1 cellular context compared by ENCODE assay signal in the genomic region with DNA sequence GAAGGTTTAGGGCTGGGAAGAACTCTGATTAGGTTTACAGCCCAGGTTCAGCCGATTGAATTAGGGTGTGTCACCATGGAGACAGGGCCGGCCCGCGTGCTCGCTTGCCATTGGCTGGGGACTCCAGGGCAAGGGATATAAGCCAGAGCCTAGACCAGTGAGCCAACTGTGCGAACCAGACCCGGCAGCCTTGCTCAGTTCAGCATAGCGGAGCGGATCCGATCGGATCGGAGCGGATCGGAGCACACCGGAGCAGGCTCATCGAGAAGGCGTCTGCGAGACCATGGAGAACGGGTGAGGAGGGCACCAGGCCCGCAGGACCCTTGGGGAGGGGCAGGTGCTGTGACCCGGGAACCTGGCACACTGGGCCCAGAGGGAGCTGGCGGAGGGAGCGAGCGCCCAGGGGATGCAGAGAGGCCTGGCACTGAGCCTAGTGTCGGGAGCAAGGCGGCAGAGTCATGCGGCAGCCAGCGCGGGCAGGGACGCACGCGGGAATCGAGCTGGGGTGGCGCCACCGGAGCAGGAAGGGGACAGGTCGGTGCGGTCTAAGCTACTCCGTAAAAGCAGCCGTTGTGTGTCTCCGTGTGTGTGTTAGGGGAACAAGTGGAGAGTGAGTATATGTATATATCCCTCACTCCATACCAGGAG.
A peak's percentile ranks its signal among the peaks of the same experiment; 100 is the strongest.
TF ChIP-seq lines count a peak whose summit lies in the region.

A gene (plus strand): TSS at position 165 of the 648 bp plus-strand sequence. CDS start 119 bp downstream, at position 284.

TF ChIP-seq in K562, 482 proteins besides CTCF, POLR2A, EP300 and RAD21 (continued from another document and continues in another):
- TF ChIP-seq, protein P1, sequence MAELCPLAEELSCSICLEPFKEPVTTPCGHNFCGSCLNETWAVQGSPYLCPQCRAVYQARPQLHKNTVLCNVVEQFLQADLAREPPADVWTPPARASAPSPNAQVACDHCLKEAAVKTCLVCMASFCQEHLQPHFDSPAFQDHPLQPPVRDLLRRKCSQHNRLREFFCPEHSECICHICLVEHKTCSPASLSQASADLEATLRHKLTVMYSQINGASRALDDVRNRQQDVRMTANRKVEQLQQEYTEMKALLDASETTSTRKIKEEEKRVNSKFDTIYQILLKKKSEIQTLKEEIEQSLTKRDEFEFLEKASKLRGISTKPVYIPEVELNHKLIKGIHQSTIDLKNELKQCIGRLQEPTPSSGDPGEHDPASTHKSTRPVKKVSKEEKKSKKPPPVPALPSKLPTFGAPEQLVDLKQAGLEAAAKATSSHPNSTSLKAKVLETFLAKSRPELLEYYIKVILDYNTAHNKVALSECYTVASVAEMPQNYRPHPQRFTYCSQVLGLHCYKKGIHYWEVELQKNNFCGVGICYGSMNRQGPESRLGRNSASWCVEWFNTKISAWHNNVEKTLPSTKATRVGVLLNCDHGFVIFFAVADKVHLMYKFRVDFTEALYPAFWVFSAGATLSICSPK (IDR thresholded peaks at IDR 0.05; ENCODE audit: borderline replicate concordance): no peak
- TF ChIP-seq SIN3A (IDR thresholded peaks at IDR 0.05; ENCODE audit: borderline replicate concordance in 2 of 2, control insufficient read depth in 1 of 2, low read depth in 2 of 2, low read length in 2 of 2) (peak; percentile 56 to 67; a peak in 2 of 4 replicates), ZNF444 (CRISPR knock-in tag; IDR thresholded peaks at IDR 0.05) (no peak), ZNF561 (CRISPR knock-in tag; conservative IDR thresholded peaks at IDR 0.05) (no peak), TARDBP (IDR thresholded peaks at IDR 0.05) (no peak), SLC30A9 (CRISPR knock-in tag; IDR thresholded peaks at IDR 0.05) (no peak), HSF4 (CRISPR knock-in tag; IDR thresholded peaks at IDR 0.05; ENCODE audit: borderline replicate concordance) (no peak), ZKSCAN3 (CRISPR knock-in tag; IDR thresholded peaks at IDR 0.05) (no peak), TAF7 (tag; IDR thresholded peaks at IDR 0.05) (peak; percentile 56; the same call in 1 of the 2 replicates), ZNF3 (CRISPR knock-in tag; IDR thresholded peaks at IDR 0.05) (no peak), KLF10 (CRISPR knock-in tag; IDR thresholded peaks at IDR 0.05) (no peak), DDX20 (tag; IDR thresholded peaks at IDR 0.05; ENCODE audit: low read depth) (no peak), SAFB (IDR thresholded peaks at IDR 0.05; ENCODE audit: borderline replicate concordance, low read depth, low read length) (no peak), TRIM24 (IDR thresholded peaks at IDR 0.05) (0 out of 4 replicates have a peak, but pooled peaks of 1 of the 2 experiments have one; percentile 36), TCF3 (CRISPR knock-in tag; IDR thresholded peaks at IDR 0.05) (no peak), CCAR2 (IDR thresholded peaks at IDR 0.05; ENCODE audit: low read depth, low read length) (no peak), BCOR (IDR thresholded peaks at IDR 0.05) (0 out of 2 replicates have a peak, but pooled peaks have one; percentile 37), NUFIP1 (IDR thresholded peaks at IDR 0.05; ENCODE audit: partially characterized antibody) (no peak), CREB1 (IDR thresholded peaks at IDR 0.05) (no peak), CREB1 (CRISPR knock-in tag; IDR thresholded peaks at IDR 0.05) (peak; percentile 53; the same call in 1 of the 2 replicates), ILF3 (IDR thresholded peaks at IDR 0.05; ENCODE audit: borderline replicate concordance) (no peak), SREBF2 (CRISPR knock-in tag; IDR thresholded peaks at IDR 0.05) (0 out of 2 replicates have a peak, but pooled peaks have one; percentile 38), ARID2 (IDR thresholded peaks at IDR 0.05) (0 out of 2 replicates have a peak, but pooled peaks have one; percentile 15), RBBP5 (IDR thresholded peaks at IDR 0.05; ENCODE audit: borderline replicate concordance, insufficient read depth, low read length, poor library complexity, severe bottlenecking) (peak; percentile 73), PHTF2 (CRISPR knock-in tag; IDR thresholded peaks at IDR 0.05) (peak; percentile 26; the same call in 1 of the 2 replicates), ILK (tag; IDR thresholded peaks at IDR 0.05; ENCODE audit: borderline replicate concordance, low read depth) (no peak), MTA1 (IDR thresholded peaks at IDR 0.05; ENCODE audit: borderline replicate concordance) (no peak), RBM39 (optimal IDR thresholded peaks at IDR 0.05; ENCODE audit: low read depth, low read length) (no peak), HNRNPH1 (optimal IDR thresholded peaks at IDR 0.05; ENCODE audit: low read depth, low read length) (no peak), NFATC3 (IDR thresholded peaks at IDR 0.05) (no peak), RHOXF2B (CRISPR knock-in tag; conservative IDR thresholded peaks at IDR 0.05) (no peak), ZNF644 (tag; IDR thresholded peaks at IDR 0.05; ENCODE audit: low read depth) (no peak), SAP30 (IDR thresholded peaks at IDR 0.05; ENCODE audit: borderline replicate concordance, insufficient read depth, low read depth, low read length, poor library complexity, severe bottlenecking) (peak; percentile 62), RFX7 (CRISPR knock-in tag; IDR thresholded peaks at IDR 0.05) (no peak), NELFE (IDR thresholded peaks at IDR 0.05; ENCODE audit: insufficient read depth, insufficient read length) (peak; percentile 68), RBFOX2 (IDR thresholded peaks at IDR 0.05; ENCODE audit: low read depth, low read length) (peak; percentile 100), ZNF79 (CRISPR knock-in tag; IDR thresholded peaks at IDR 0.05; ENCODE audit: low read depth) (no peak), ELF4 (CRISPR knock-in tag; IDR thresholded peaks at IDR 0.05) (no peak)
- TF ChIP-seq, protein P2, sequence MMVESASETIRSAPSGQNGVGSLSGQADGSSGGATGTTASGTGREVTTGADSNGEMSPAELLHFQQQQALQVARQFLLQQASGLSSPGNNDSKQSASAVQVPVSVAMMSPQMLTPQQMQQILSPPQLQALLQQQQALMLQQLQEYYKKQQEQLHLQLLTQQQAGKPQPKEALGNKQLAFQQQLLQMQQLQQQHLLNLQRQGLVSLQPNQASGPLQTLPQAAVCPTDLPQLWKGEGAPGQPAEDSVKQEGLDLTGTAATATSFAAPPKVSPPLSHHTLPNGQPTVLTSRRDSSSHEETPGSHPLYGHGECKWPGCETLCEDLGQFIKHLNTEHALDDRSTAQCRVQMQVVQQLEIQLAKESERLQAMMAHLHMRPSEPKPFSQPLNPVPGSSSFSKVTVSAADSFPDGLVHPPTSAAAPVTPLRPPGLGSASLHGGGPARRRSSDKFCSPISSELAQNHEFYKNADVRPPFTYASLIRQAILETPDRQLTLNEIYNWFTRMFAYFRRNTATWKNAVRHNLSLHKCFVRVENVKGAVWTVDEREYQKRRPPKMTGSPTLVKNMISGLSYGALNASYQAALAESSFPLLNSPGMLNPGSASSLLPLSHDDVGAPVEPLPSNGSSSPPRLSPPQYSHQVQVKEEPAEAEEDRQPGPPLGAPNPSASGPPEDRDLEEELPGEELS (CRISPR knock-in tag; IDR thresholded peaks at IDR 0.05; ENCODE audit: borderline replicate concordance): no peak
- TF ChIP-seq, protein P3, sequence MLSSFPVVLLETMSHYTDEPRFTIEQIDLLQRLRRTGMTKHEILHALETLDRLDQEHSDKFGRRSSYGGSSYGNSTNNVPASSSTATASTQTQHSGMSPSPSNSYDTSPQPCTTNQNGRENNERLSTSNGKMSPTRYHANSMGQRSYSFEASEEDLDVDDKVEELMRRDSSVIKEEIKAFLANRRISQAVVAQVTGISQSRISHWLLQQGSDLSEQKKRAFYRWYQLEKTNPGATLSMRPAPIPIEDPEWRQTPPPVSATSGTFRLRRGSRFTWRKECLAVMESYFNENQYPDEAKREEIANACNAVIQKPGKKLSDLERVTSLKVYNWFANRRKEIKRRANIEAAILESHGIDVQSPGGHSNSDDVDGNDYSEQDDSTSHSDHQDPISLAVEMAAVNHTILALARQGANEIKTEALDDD (IDR thresholded peaks at IDR 0.05): 0 out of 2 replicates have a peak, but pooled peaks have one; percentile 8
- TF ChIP-seq, protein P4, sequence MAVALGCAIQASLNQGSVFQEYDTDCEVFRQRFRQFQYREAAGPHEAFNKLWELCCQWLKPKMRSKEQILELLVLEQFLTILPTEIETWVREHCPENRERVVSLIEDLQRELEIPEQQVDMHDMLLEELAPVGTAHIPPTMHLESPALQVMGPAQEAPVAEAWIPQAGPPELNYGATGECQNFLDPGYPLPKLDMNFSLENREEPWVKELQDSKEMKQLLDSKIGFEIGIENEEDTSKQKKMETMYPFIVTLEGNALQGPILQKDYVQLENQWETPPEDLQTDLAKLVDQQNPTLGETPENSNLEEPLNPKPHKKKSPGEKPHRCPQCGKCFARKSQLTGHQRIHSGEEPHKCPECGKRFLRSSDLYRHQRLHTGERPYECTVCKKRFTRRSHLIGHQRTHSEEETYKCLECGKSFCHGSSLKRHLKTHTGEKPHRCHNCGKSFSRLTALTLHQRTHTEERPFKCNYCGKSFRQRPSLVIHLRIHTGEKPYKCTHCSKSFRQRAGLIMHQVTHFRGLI (CRISPR knock-in tag; IDR thresholded peaks at IDR 0.05): no peak
- TF ChIP-seq, protein P5, sequence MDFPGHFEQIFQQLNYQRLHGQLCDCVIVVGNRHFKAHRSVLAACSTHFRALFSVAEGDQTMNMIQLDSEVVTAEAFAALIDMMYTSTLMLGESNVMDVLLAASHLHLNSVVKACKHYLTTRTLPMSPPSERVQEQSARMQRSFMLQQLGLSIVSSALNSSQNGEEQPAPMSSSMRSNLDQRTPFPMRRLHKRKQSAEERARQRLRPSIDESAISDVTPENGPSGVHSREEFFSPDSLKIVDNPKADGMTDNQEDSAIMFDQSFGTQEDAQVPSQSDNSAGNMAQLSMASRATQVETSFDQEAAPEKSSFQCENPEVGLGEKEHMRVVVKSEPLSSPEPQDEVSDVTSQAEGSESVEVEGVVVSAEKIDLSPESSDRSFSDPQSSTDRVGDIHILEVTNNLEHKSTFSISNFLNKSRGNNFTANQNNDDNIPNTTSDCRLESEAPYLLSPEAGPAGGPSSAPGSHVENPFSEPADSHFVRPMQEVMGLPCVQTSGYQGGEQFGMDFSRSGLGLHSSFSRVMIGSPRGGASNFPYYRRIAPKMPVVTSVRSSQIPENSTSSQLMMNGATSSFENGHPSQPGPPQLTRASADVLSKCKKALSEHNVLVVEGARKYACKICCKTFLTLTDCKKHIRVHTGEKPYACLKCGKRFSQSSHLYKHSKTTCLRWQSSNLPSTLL (IDR thresholded peaks at IDR 0.05): no peak
- TF ChIP-seq, protein P6, sequence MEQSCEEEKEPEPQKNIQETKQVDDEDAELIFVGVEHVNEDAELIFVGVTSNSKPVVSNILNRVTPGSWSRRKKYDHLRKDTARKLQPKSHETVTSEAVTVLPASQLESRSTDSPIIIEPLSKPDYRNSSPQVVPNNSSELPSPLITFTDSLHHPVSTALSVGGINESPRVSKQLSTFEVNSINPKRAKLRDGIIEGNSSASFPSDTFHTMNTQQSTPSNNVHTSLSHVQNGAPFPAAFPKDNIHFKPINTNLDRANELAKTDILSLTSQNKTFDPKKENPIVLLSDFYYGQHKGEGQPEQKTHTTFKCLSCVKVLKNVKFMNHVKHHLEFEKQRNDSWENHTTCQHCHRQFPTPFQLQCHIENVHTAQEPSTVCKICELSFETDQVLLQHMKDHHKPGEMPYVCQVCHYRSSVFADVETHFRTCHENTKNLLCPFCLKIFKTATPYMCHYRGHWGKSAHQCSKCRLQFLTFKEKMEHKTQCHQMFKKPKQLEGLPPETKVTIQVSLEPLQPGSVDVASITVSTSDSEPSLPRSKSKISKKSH (CRISPR knock-in tag; IDR thresholded peaks at IDR 0.05): no peak
- TF ChIP-seq, protein P7, sequence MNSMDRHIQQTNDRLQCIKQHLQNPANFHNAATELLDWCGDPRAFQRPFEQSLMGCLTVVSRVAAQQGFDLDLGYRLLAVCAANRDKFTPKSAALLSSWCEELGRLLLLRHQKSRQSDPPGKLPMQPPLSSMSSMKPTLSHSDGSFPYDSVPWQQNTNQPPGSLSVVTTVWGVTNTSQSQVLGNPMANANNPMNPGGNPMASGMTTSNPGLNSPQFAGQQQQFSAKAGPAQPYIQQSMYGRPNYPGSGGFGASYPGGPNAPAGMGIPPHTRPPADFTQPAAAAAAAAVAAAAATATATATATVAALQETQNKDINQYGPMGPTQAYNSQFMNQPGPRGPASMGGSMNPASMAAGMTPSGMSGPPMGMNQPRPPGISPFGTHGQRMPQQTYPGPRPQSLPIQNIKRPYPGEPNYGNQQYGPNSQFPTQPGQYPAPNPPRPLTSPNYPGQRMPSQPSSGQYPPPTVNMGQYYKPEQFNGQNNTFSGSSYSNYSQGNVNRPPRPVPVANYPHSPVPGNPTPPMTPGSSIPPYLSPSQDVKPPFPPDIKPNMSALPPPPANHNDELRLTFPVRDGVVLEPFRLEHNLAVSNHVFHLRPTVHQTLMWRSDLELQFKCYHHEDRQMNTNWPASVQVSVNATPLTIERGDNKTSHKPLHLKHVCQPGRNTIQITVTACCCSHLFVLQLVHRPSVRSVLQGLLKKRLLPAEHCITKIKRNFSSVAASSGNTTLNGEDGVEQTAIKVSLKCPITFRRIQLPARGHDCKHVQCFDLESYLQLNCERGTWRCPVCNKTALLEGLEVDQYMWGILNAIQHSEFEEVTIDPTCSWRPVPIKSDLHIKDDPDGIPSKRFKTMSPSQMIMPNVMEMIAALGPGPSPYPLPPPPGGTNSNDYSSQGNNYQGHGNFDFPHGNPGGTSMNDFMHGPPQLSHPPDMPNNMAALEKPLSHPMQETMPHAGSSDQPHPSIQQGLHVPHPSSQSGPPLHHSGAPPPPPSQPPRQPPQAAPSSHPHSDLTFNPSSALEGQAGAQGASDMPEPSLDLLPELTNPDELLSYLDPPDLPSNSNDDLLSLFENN (IDR thresholded peaks at IDR 0.05; ENCODE audit: low read depth in 2 of 2, low read length in 2 of 2): peak in 1 of 2 experiments; percentile 37; a peak in 1 of 4 replicates
- TF ChIP-seq, protein P8, sequence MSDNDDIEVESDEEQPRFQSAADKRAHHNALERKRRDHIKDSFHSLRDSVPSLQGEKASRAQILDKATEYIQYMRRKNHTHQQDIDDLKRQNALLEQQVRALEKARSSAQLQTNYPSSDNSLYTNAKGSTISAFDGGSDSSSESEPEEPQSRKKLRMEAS (CRISPR knock-in tag; IDR thresholded peaks at IDR 0.05): peak; percentile 44
- TF ChIP-seq, protein P9, sequence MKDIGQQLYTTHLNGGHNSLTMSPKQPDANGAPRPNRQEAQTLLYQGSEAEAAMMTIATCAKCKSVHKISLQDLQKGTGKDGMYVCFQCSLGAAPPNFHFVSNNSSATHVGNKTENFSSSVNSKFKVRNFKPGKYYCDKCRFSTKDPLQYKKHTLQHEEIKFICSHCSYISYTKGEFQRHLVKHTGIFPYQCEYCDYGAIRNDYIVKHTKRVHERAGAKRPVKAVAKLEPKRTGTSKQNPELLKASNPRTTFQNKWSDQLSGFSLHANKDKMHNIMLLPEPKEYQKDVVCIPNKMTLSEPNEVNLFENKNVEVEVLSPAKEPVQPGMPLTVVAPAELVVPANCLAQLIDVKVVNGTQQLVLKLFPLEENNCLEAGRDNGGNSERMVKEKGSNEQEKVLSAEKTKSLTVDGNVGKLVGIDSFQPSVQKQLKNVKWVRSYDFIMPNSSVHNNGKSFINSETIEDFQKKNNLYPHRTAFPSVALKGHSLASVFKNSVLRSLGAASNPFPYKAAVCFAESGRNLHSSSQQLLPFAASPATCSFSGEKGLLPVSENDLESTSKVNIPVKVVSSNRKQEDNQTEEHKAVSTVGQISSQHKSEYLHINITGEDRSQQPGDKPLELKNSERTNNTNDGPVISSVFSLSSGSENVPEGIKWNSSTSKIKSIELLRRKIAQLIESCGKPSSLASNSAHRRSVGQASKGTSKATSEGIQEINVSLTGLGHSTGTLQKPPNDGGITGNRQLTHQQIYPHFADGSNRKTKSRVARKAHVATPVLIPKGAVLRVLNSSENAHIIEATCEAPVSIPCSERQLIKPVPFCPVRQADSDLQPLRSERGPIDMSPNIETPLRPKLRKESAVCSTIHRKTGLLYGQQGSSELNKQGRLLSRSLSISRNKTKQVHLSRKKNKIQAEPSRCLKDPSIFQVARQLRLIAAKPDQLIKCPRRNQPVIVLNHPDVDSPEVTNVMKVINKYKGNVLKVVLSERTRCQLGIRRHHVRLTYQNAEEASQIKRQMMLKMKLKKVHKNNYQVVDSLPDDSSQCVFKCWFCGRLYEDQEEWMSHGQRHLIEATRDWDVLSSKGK (CRISPR knock-in tag; IDR thresholded peaks at IDR 0.05): no peak
